18 cellular contexts compared by ENCODE assay signal in the genomic region with DNA sequence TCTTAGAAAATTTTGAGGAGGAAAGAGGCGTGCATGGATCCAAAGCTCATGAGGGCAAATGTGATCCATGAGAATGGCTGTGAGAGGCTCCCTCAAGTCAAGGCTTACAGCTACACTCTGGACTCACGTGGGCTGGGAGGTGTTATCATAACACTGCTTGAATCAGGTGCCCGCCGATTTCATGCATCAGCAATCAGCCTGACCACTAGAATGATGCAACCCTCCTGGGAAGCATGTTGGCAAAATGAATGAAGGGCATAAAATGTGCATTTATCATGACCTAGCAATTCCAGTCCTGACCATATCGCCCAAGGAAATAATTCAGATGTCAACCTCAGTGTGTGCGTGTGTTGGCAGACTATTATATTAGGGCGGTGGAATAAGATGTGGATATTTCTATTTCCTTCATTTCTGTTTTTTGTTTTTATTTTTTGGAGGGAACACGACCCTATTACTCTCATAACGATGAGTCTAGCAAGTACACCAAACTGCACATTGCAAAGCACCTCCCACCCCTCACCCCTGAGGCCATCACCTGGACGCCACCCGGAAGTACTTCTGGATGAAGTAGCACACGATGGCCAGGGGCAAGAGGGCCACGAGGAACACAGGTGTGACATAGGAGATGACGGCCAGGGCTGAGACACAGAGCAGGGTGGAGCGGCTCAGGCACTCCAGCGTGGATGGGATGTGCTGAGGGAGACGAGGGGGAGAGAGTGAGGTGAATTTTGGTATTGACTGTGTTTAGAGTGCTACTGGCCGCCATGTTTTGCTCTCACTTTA. TPM values are rescaled to one million over a fixed set of nuclear protein-coding genes. Genes with fewer than 3 reads are reported as not detected.
DNase-seq lines count a peak whose midpoint lies in the region; TF ChIP-seq lines count a peak whose summit lies in the region.
"Had no signal": no experiment of that assay in that cellular context is flagged by ENCODE, and none has a peak within 500 bp of the region (broad histone marks: within the 10 kb centered on the region; RNA-seq: fewer than 3 reads in every experiment).

No MANE protein-coding gene starts in this region.

- BruUV-seq in mammary epithelial cell (replicated peaks; lab: Mats Ljungman, UMichigan) = no TSS peak

- intact Hi-C loops in mammary epithelial cell (cut with micrococcal nuclease) = no loop called here
- intact Hi-C loops in activated naive CD4-positive, alpha-beta T cell treated with anti-CD3 and anti-CD28 coated beads for 36 hours (cut with micrococcal nuclease) = no loop called here

- H3K27ac Mint-ChIP-seq in activated naive CD4-positive, alpha-beta T cell treated with anti-CD3 and anti-CD28 coated beads for 36 hours = no peak overlapping the region
- H3K27ac Mint-ChIP-seq in endodermal cell = no peak overlapping the region
- H3K27ac Mint-ChIP-seq: naive thymus-derived CD8-positive, alpha-beta T cell had no signal

- no peak overlapping the region for H3K4me3 Mint-ChIP-seq in activated naive CD4-positive, alpha-beta T cell treated with anti-CD3 and anti-CD28 coated beads for 36 hours
- no peak overlapping the region for H3K4me3 Mint-ChIP-seq in endodermal cell
- H3K4me3 Mint-ChIP-seq: naive thymus-derived CD8-positive, alpha-beta T cell had no signal

- in situ Hi-C loops in mammary epithelial cell (cut with MboI; ENCODE audit: low sequenced_read_pairs in 2 of 2) = no loop called here

- no peak overlapping the region for H2BK12ac ChIP-seq in neuronal stem cell (ENCODE audit: low read length)

- H3K36me3 Mint-ChIP-seq in activated naive CD4-positive, alpha-beta T cell treated with anti-CD3 and anti-CD28 coated beads for 36 hours (ENCODE audit: low read depth) = no peaks in the 10 kb centered on the region
- H3K36me3 Mint-ChIP-seq in endodermal cell (ENCODE audit: low read depth) = no peaks in the 10 kb centered on the region
- H3K36me3 Mint-ChIP-seq: naive thymus-derived CD8-positive, alpha-beta T cell had no signal

- no peak overlapping the region for H3K9ac ChIP-seq in BLaER1 treated with 17β-estradiol and CSF1 and Interleukin-3, amounts not matched to agents 10 nM and 100 nM
- H3K9ac ChIP-seq in mammary epithelial cell (ENCODE audit: insufficient read depth, low read length) (no peak overlapping the region), neuronal stem cell (ENCODE audit: low read depth, low read length, poor library complexity) (no peak overlapping the region), endodermal cell (ENCODE audit: extremely low read depth, low read length, poor library complexity, severe bottlenecking) (no peak overlapping the region)

- peak overlapping the region in 7 of 11 experiments; percentile 63 to 80 (median 71); a peak in 13 of 22 replicates for H3K27ac ChIP-seq in BLaER1 treated with 17β-estradiol and CSF1 and Interleukin-3, amounts not matched to agents 10 nM and 100 nM
- no peak overlapping the region for H3K27ac ChIP-seq in mammary epithelial cell (ENCODE audit: insufficient read depth, low read depth, low read length)
- no peak overlapping the region for H3K27ac ChIP-seq in neuronal stem cell (replicated peaks; ENCODE audit: low read length)
- no peak overlapping the region for H3K27ac ChIP-seq in endodermal cell (ENCODE audit: low read depth, low read length)

- H4K91ac ChIP-seq in neuronal stem cell (ENCODE audit: low read depth, low read length, poor library complexity) = no peak overlapping the region

- no peaks in the 10 kb centered on the region for H3K79me1 ChIP-seq in neuronal stem cell (ENCODE audit: low read depth, low read length)

- CTCF ChIA-PET in mammary epithelial cell (lab: Charles Lee; ENCODE audit: low non-redundant PET) = interaction anchor here (0.5 kb wide), 1 partner anchor 175 kb away, joined by 7 read pairs; no protein-coding TSS in a partner anchor
- CTCF ChIA-PET in activated naive CD4-positive, alpha-beta T cell treated with anti-CD3 and anti-CD28 coated beads for 36 hours (lab: Charles Lee) = no interaction called here

- no peaks in the 10 kb centered on the region for H3K79me2 ChIP-seq in mammary epithelial cell (ENCODE audit: insufficient read depth, low read length)

- peaks cover 29 to 81% (median 72%) of the 10 kb centered on the region in 10 experiments for H3K4me1 ChIP-seq in BLaER1 treated with 17β-estradiol and CSF1 and Interleukin-3, amounts not matched to agents 10 nM and 100 nM
- H3K4me1 ChIP-seq in mammary epithelial cell (ENCODE audit: insufficient read depth, low read length) (no peaks in the 10 kb centered on the region), neuronal stem cell (ENCODE audit: control insufficient read depth in 2 of 2, insufficient read depth in 1 of 2, low read depth in 1 of 2, low read length in 2 of 2) (no peaks in the 10 kb centered on the region), endodermal cell (ENCODE audit: control insufficient read depth, insufficient read depth, low read length) (no peaks in the 10 kb centered on the region)

- no peak overlapping the region for H4K8ac ChIP-seq in neuronal stem cell (ENCODE audit: low read depth, low read length)

- no peak overlapping the region for H2AK5ac ChIP-seq in neuronal stem cell (ENCODE audit: low read depth, low read length)

- H3K14ac ChIP-seq in neuronal stem cell (ENCODE audit: low read length) = no peak overlapping the region

- dilution Hi-C loops in mammary epithelial cell (cut with HindIII; ENCODE audit: low sequenced_read_pairs) = no loop called here

- no peak overlapping the region for H2BK15ac ChIP-seq in neuronal stem cell (ENCODE audit: low read length)

- H3K9me3 ChIP-seq in BLaER1 treated with 17β-estradiol and CSF1 and Interleukin-3, amounts not matched to agents 10 nM and 100 nM (replicated peaks in 1 of 11) = no peaks in the 10 kb centered on the region
- H3K9me3 ChIP-seq in MG63 (no peaks in the 10 kb centered on the region), mammary epithelial cell (replicated peaks; ENCODE audit: insufficient read depth, low read length) (no peaks in the 10 kb centered on the region), neuronal stem cell (replicated peaks in 1 of 2; ENCODE audit: control insufficient read depth in 2 of 2, insufficient read depth in 1 of 2, low read depth in 1 of 2, low read length in 2 of 2) (no peaks in the 10 kb centered on the region), endodermal cell (ENCODE audit: control insufficient read depth, low read length) (no peaks in the 10 kb centered on the region)
- H3K9me3 ChIP-seq: heart left ventricle, left ventricle myocardium inferior, transverse colon had no signal

- H2AFZ ChIP-seq in mammary epithelial cell (ENCODE audit: low read depth, low read length) = no peak overlapping the region
- no peak overlapping the region for H2AFZ ChIP-seq in neuronal stem cell (ENCODE audit: low read length)

- H2BK5ac ChIP-seq in neuronal stem cell (ENCODE audit: low read length) = no peak overlapping the region

- WGBS in mammary epithelial cell (ENCODE audit: low coverage, missing lambda C conversion rate) = 81% methylated on average over 16 of the region's 18 CpGs
- WGBS in neuronal stem cell (ENCODE audit: extremely low coverage in 2 of 2, insufficient read length in 2 of 2, insufficient replicate concordance in 1 of 2), 2 donors = no CpG with 5 or more reads among the region's 18 CpGs
- 90 to 92% methylated on average over 12 to 18 of the region's 18 CpGs for WGBS in endodermal cell (ENCODE audit: insufficient coverage in 1 of 2, insufficient read length in 1 of 2), 2 experiments

- H3K4ac ChIP-seq in neuronal stem cell (ENCODE audit: low read length) = no peak overlapping the region

- H3K27me3 Mint-ChIP-seq in activated naive CD4-positive, alpha-beta T cell treated with anti-CD3 and anti-CD28 coated beads for 36 hours (ENCODE audit: low read depth) = no peaks in the 10 kb centered on the region
- peaks cover 10% of the 10 kb centered on the region for H3K27me3 Mint-ChIP-seq in endodermal cell (ENCODE audit: insufficient read depth)
- H3K27me3 Mint-ChIP-seq: naive thymus-derived CD8-positive, alpha-beta T cell had no signal

- H3K9me3 Mint-ChIP-seq in activated naive CD4-positive, alpha-beta T cell treated with anti-CD3 and anti-CD28 coated beads for 36 hours = no peaks in the 10 kb centered on the region
- H3K9me3 Mint-ChIP-seq in endodermal cell = no peaks in the 10 kb centered on the region
- H3K9me3 Mint-ChIP-seq: naive thymus-derived CD8-positive, alpha-beta T cell had no signal

- no peaks in the 10 kb centered on the region for H3K4me1 Mint-ChIP-seq in activated naive CD4-positive, alpha-beta T cell treated with anti-CD3 and anti-CD28 coated beads for 36 hours (ENCODE audit: low read depth)
- H3K4me1 Mint-ChIP-seq in endodermal cell = peaks cover 2% of the 10 kb centered on the region

- no peak overlapping the region for H2BK120ac ChIP-seq in neuronal stem cell (ENCODE audit: low read depth, low read length)

- no peak overlapping the region for H3K4me3 ChIP-seq in BLaER1 treated with 17β-estradiol and CSF1 and Interleukin-3, amounts not matched to agents 10 nM and 100 nM
- H3K4me3 ChIP-seq in MG63 (no peak overlapping the region), mammary epithelial cell (replicated peaks in 1 of 3; ENCODE audit: insufficient read depth in 1 of 3, low read depth in 2 of 3, low read length in 3 of 3) (no peak overlapping the region), neuronal stem cell (ENCODE audit: low read length in 2 of 2) (no peak overlapping the region), endodermal cell (ENCODE audit: low read length) (no peak overlapping the region)
- H3K4me3 ChIP-seq: heart left ventricle, left ventricle myocardium inferior, transverse colon had no signal

- TF ChIP-seq CTCF in mammary epithelial cell (conservative IDR thresholded peaks at IDR 0.05 in 1 of 2, IDR thresholded peaks at IDR 0.05 in 1 of 2; ENCODE audit: extremely low read depth in 1 of 2, insufficient read depth in 1 of 2, low read depth in 1 of 2, low read length in 2 of 2) (no peak), endodermal cell (conservative IDR thresholded peaks at IDR 0.05) (no peak)

- peak; percentile 31 for DNase-seq in MG63
- peak; percentile 20 for DNase-seq in mammary epithelial cell
- DNase-seq in neuronal stem cell (ENCODE audit: low spot score) = no peak
- DNase-seq in activated naive CD4-positive, alpha-beta T cell treated with anti-CD3 and anti-CD28 coated beads for 36 hours = no peak
- no peak for DNase-seq in cerebellar cortex (ENCODE audit: low spot score)
- no peak for DNase-seq in hepatic stellate cell (ENCODE audit: low spot score)
- DNase-seq in endodermal cell = no peak
- DNase-seq: activated CD4-positive, alpha-beta T cell treated with anti-CD3 and anti-CD28 coated beads, Interleukin-2, amount 50 U/mL, for 4 hours; activated T-cell treated with anti-CD3 and anti-CD28 coated beads, Interleukin-2, amount 50 U/mL, for 48 hours; left ventricle myocardium inferior; naive thymus-derived CD8-positive, alpha-beta T cell; NCI-H2171; NK-92 treated with Interleukin-12 subunit alpha and Interleukin-12 subunit beta, amount 100 ng/mL, for 24 hours; stimulated activated CD4-positive, alpha-beta T cell treated with anti-CD3 and anti-CD28 coated beads, Interleukin-2, amount 100 ng/mL, for 48 hours; T1000; transverse colon had no signal

- no peaks in the 10 kb centered on the region for H4K20me1 ChIP-seq in BLaER1 treated with 17β-estradiol and CSF1 and Interleukin-3, amounts not matched to agents 10 nM and 100 nM
- no peaks in the 10 kb centered on the region for H4K20me1 ChIP-seq in mammary epithelial cell (ENCODE audit: insufficient read depth, low read length)

- no peak overlapping the region for H3K23ac ChIP-seq in neuronal stem cell (ENCODE audit: low read depth, low read length, poor library complexity)

- no peaks in the 10 kb centered on the region for H3K27me3 ChIP-seq in BLaER1 treated with 17β-estradiol and CSF1 and Interleukin-3, amounts not matched to agents 10 nM and 100 nM
- H3K27me3 ChIP-seq in MG63 (no peaks in the 10 kb centered on the region), mammary epithelial cell (ENCODE audit: insufficient read depth, low read length) (no peaks in the 10 kb centered on the region), neuronal stem cell (ENCODE audit: control insufficient read depth in 3 of 3, insufficient read depth in 3 of 3, low read depth in 1 of 3, low read length in 3 of 3) (peaks cover 0 to 28% (median 0%) of the 10 kb centered on the region in 3 experiments), endodermal cell (ENCODE audit: control insufficient read depth, insufficient read depth, low read length, poor library complexity, severe bottlenecking) (no peaks in the 10 kb centered on the region)
- H3K27me3 ChIP-seq: heart left ventricle, transverse colon had no signal

- peak overlapping the region; percentile 65 to 92 (median 83); a peak in 20 of 22 replicates for H3K4me2 ChIP-seq in BLaER1 treated with 17β-estradiol and CSF1 and Interleukin-3, amounts not matched to agents 10 nM and 100 nM
- H3K4me2 ChIP-seq in mammary epithelial cell (ENCODE audit: insufficient read depth, low read depth, low read length) (no peak overlapping the region), neuronal stem cell (ENCODE audit: insufficient read depth, low read length, poor library complexity, severe bottlenecking) (no peak overlapping the region)

- no peaks in the 10 kb centered on the region for H3K36me3 ChIP-seq in BLaER1 treated with 17β-estradiol and CSF1 and Interleukin-3, amounts not matched to agents 10 nM and 100 nM
- H3K36me3 ChIP-seq in MG63 = no peaks in the 10 kb centered on the region
- H3K36me3 ChIP-seq in mammary epithelial cell (ENCODE audit: insufficient read depth, low read length) = no peaks in the 10 kb centered on the region
- no peaks in the 10 kb centered on the region for H3K36me3 ChIP-seq in neuronal stem cell (replicated peaks in 1 of 2; ENCODE audit: control insufficient read depth in 2 of 2, insufficient read depth in 2 of 2, low read length in 2 of 2)
- no peaks in the 10 kb centered on the region for H3K36me3 ChIP-seq in endodermal cell (ENCODE audit: control insufficient read depth, insufficient read depth, low read length)
- H3K36me3 ChIP-seq: heart left ventricle, left ventricle myocardium inferior, transverse colon had no signal

- peak overlapping the region; percentile 1 for H3K18ac ChIP-seq in neuronal stem cell (ENCODE audit: low read length)

RNA-seq across cellular contexts. Expression of a gene that starts 15.7 kb away (rescaled TPM):
- not detected in 2 replicates for total RNA-seq in MG63 (2014; rRNA removed; shearing (Covaris generic); ENCODE audit: low replicate concordance)
- total RNA-seq in mammary epithelial cell (not detected), endodermal cell (1 to 10 TPM; 2.2 to 5.3 TPM)
- 0.06 TPM for polyA plus RNA-seq in mammary epithelial cell
- polyA minus RNA-seq in mammary epithelial cell = not detected
- polyA plus RNA-seq in neuronal stem cell (2013, experiment 1 of 2) = 4.0 TPM
- 2.9 TPM for polyA plus RNA-seq in neuronal stem cell (2013, experiment 2 of 2)
- total RNA-seq in activated naive CD4-positive, alpha-beta T cell treated with anti-CD3 and anti-CD28 coated beads for 36 hours = 1 to 10 TPM; 1.0 to 1.3 TPM
- polyA plus RNA-seq in endodermal cell (2013, experiment 1 of 2) = 3.6 TPM
- polyA plus RNA-seq in endodermal cell (2013, experiment 2 of 2) = 3.0 TPM
- polyA plus RNA-seq: naive thymus-derived CD8-positive, alpha-beta T cell had no signal

RNA-seq across cellular contexts. Expression of a gene that starts 52.6 kb away (rescaled TPM):
- 0.17 and 0.20 TPM in 2 replicates for total RNA-seq in MG63 (2014; rRNA removed; shearing (Covaris generic); ENCODE audit: low replicate concordance)
- total RNA-seq in mammary epithelial cell (10 to 100 TPM in 1 of 2 donors, 1 to 10 TPM in 1; 8.7 to 10.1 TPM), endodermal cell (under 1 TPM; 0.31 to 0.62 TPM)
- 2.3 TPM for polyA plus RNA-seq in mammary epithelial cell
- 7.5 TPM for polyA minus RNA-seq in mammary epithelial cell
- polyA plus RNA-seq in neuronal stem cell (2013, experiment 1 of 2) = 1.6 TPM
- 1.4 TPM for polyA plus RNA-seq in neuronal stem cell (2013, experiment 2 of 2)
- total RNA-seq in activated naive CD4-positive, alpha-beta T cell treated with anti-CD3 and anti-CD28 coated beads for 36 hours = under 1 TPM; 0.72 TPM
- 3.0 TPM for polyA plus RNA-seq in endodermal cell (2013, experiment 1 of 2)
- polyA plus RNA-seq in endodermal cell (2013, experiment 2 of 2) = 3.0 TPM

Comparison
In these comparisons a context has a peak if more than half of its experiments do, and no peak if none do; other contexts are left out.
1. H3K27ac ChIP-seq: peak in BLaER1 treated with 17β-estradiol and CSF1 and Interleukin-3, amounts not matched to agents 10 nM and 100 nM (7 of 11); none in mammary epithelial cell (single experiment), neuronal stem cell (single experiment) and endodermal cell (single experiment).
2. H3K4me2 ChIP-seq: peak in BLaER1 treated with 17β-estradiol and CSF1 and Interleukin-3, amounts not matched to agents 10 nM and 100 nM (11 of 11); none in mammary epithelial cell (single experiment) and neuronal stem cell (single experiment).
3. DNase-seq: peak in MG63 (single experiment) and mammary epithelial cell (single experiment); none in neuronal stem cell (single experiment), activated naive CD4-positive, alpha-beta T cell treated with anti-CD3 and anti-CD28 coated beads for 36 hours (single experiment), cerebellar cortex (single experiment), hepatic stellate cell (single experiment) and endodermal cell (single experiment).